Comparison of ENCODE assay signal across 1 cellular context in genomic region chr12:1829306-1829900, GRCh38.
TF ChIP-seq lines count a peak whose summit lies in the region.

No MANE protein-coding gene starts in this region.

TF ChIP-seq in HepG2, 621 proteins besides CTCF, POLR2A, EP300 and RAD21:
- TF ChIP-seq ZBTB3 (CRISPR knock-in tag; IDR thresholded peaks at IDR 0.05; ENCODE audit: borderline replicate concordance, low read depth) (no peak), PHF5A (CRISPR knock-in tag; IDR thresholded peaks at IDR 0.05; ENCODE audit: low read depth, unreplicated experiment) (no peak), GATA4 (IDR thresholded peaks at IDR 0.05; ENCODE audit: borderline replicate concordance, low read depth) (no peak), TBX2 (CRISPR knock-in tag; IDR thresholded peaks at IDR 0.05; ENCODE audit: borderline replicate concordance) (no peak), CEBPB (IDR thresholded peaks at IDR 0.05; ENCODE audit: borderline replicate concordance, low read depth, low read length) (no peak), ZNF136 (CRISPR knock-in tag; IDR thresholded peaks at IDR 0.05; ENCODE audit: low read depth) (no peak), E2F5 (CRISPR knock-in tag; conservative IDR thresholded peaks at IDR 0.05) (no peak), MNT (IDR thresholded peaks at IDR 0.05) (no peak), ZNF570 (CRISPR knock-in tag; IDR thresholded peaks at IDR 0.05; ENCODE audit: borderline replicate concordance) (no peak), ATAD3A (CRISPR knock-in tag; IDR thresholded peaks at IDR 0.05) (no peak)
